In genomic region chr11:96013459-96014213, GRCh38 we compare ENCODE assay signal across 9 cellular contexts.
DNase-seq lines count a peak whose midpoint lies in the region; ATAC-seq and TF ChIP-seq lines count a peak whose summit lies in the region.
"Had no signal": no experiment of that assay in that cellular context is flagged by ENCODE, and none has a peak within 500 bp of the region (broad histone marks: within the 10 kb centered on the region; RNA-seq: fewer than 3 reads in every experiment).

No MANE protein-coding gene starts in this region.

- TF ChIP-seq EP300 in suprapubic skin (IDR thresholded peaks at IDR 0.05) = no peak

- H3K4me3 Mint-ChIP-seq in activated naive CD4-positive, alpha-beta T cell treated with anti-CD3 and anti-CD28 coated beads for 36 hours = peak overlapping the region; percentile 53
- peak overlapping the region; percentile 80 for H3K4me3 Mint-ChIP-seq in T-helper 17 cell
- H3K4me3 Mint-ChIP-seq in effector memory CD8-positive, alpha-beta T cell = peak overlapping the region; percentile 38 to 56

- 87% methylated on average over 12 of the region's 17 CpGs for WGBS in suprapubic skin

- no peaks in the 10 kb centered on the region for H3K36me3 ChIP-seq in suprapubic skin

- CTCF ChIA-PET in activated naive CD4-positive, alpha-beta T cell treated with anti-CD3 and anti-CD28 coated beads for 36 hours (lab: Charles Lee) = interaction anchor here (0.6 to 3.1 kb wide), 13 partner anchors 13 to 380 kb away, joined by 3 to 15 read pairs (median 3); partner anchors contain the start of gene MAML2

- H3K27me3 Mint-ChIP-seq in activated naive CD4-positive, alpha-beta T cell treated with anti-CD3 and anti-CD28 coated beads for 36 hours (ENCODE audit: low read depth) = no peaks in the 10 kb centered on the region
- no peaks in the 10 kb centered on the region for H3K27me3 Mint-ChIP-seq in T-helper 17 cell
- no peaks in the 10 kb centered on the region for H3K27me3 Mint-ChIP-seq in effector memory CD8-positive, alpha-beta T cell

- intact Hi-C loops in activated naive CD4-positive, alpha-beta T cell treated with anti-CD3 and anti-CD28 coated beads for 36 hours (cut with micrococcal nuclease) = loop anchor here (1.0 to 10.0 kb wide), 9 partner anchors 49 to 861 kb away; partner anchors contain the start of genes JRKL and SESN3

- TF ChIP-seq POLR2A in suprapubic skin (IDR thresholded peaks at IDR 0.05) = no peak

- H3K9me3 Mint-ChIP-seq in activated naive CD4-positive, alpha-beta T cell treated with anti-CD3 and anti-CD28 coated beads for 36 hours = no peaks in the 10 kb centered on the region
- H3K9me3 Mint-ChIP-seq in effector memory CD8-positive, alpha-beta T cell = no peaks in the 10 kb centered on the region

- peaks cover 16% of the 10 kb centered on the region for H3K4me1 ChIP-seq in suprapubic skin

- H3K36me3 Mint-ChIP-seq in activated naive CD4-positive, alpha-beta T cell treated with anti-CD3 and anti-CD28 coated beads for 36 hours (ENCODE audit: low read depth) = no peaks in the 10 kb centered on the region
- no peaks in the 10 kb centered on the region for H3K36me3 Mint-ChIP-seq in T-helper 17 cell (ENCODE audit: low read depth)
- H3K36me3 Mint-ChIP-seq in effector memory CD8-positive, alpha-beta T cell (ENCODE audit: insufficient read depth) = no peaks in the 10 kb centered on the region

- H3K4me1 Mint-ChIP-seq in activated naive CD4-positive, alpha-beta T cell treated with anti-CD3 and anti-CD28 coated beads for 36 hours (ENCODE audit: low read depth) = peaks cover 64% of the 10 kb centered on the region
- peaks cover 46% of the 10 kb centered on the region for H3K4me1 Mint-ChIP-seq in T-helper 17 cell
- peaks cover 30 to 45% of the 10 kb centered on the region in 2 donors for H3K4me1 Mint-ChIP-seq in effector memory CD8-positive, alpha-beta T cell (ENCODE audit: low read depth in 2 of 2)

- no peaks in the 10 kb centered on the region for H3K9me3 ChIP-seq in T-helper 17 cell (ENCODE audit: control insufficient read depth, low read length, poor library complexity, severe bottlenecking)
- H3K9me3 ChIP-seq in suprapubic skin = no peaks in the 10 kb centered on the region

- DNase-seq in activated naive CD4-positive, alpha-beta T cell treated with anti-CD3 and anti-CD28 coated beads for 36 hours = peak; percentile 41
- DNase-seq in activated naive CD4-positive, alpha-beta T cell (lab: John Stamatoyannopoulos, UW) = no peak
- no peak for DNase-seq in T-helper 17 cell
- DNase-seq in effector memory CD8-positive, alpha-beta T cell = no peak
- DNase-seq in suprapubic skin (ENCODE audit: low spot score in 2 of 2) = no peak
- DNase-seq in NCI-H1417 treated with DMSO at 0.1 percent for 48 hours (lab: John Stamatoyannopoulos, UW) = no peak
- DNase-seq in HK-2 (ENCODE audit: unreplicated experiment) = no peak
- DNase-seq: small intestine had no signal

- H3K27ac Mint-ChIP-seq in activated naive CD4-positive, alpha-beta T cell treated with anti-CD3 and anti-CD28 coated beads for 36 hours = peak overlapping the region; percentile 72
- H3K27ac Mint-ChIP-seq in T-helper 17 cell = no peak overlapping the region
- H3K27ac Mint-ChIP-seq in effector memory CD8-positive, alpha-beta T cell = peak overlapping the region; percentile 86 to 89

- H3K27me3 ChIP-seq in suprapubic skin = no peaks in the 10 kb centered on the region

- H3K27ac ChIP-seq in suprapubic skin = peak overlapping the region; percentile 41

- ATAC-seq in T-helper 17 cell = peak; percentile 7
- ATAC-seq in effector memory CD8-positive, alpha-beta T cell (replicated peaks) = no peak
- ATAC-seq in HG03565 (IDR thresholded peaks at IDR 0.05; ENCODE audit: unreplicated experiment) = no peak

- no peak for TF ChIP-seq CTCF in suprapubic skin (IDR thresholded peaks at IDR 0.05)

- no peak overlapping the region for H3K4me3 ChIP-seq in suprapubic skin
